Comparison of ENCODE assay signal across 8 cellular contexts in genomic region chr4:52804-53479, GRCh38. TPM values are rescaled to one million over a fixed set of nuclear protein-coding genes. Genes with fewer than 3 reads are reported as not detected.
DNase-seq lines count a peak whose midpoint lies in the region; ATAC-seq and TF ChIP-seq lines count a peak whose summit lies in the region.
"Not testable (repeated sequence)": the region's sequence is repeated elsewhere in the genome, so short reads cannot be mapped to it uniquely, and the experiment has no call there.

Gene ZNF595 (plus strand): TSS chr4:53321. CDS start chr4:53489, 168 bp downstream.

- not testable (repeated sequence) for TF ChIP-seq EP300 in Ishikawa (IDR thresholded peaks at IDR 0.05; ENCODE audit: borderline replicate concordance)

- H3K79me2 ChIP-seq in ACC112 (ENCODE audit: control insufficient read depth, insufficient read depth, low read length, unreplicated experiment), result not testable (repeated sequence)

- not testable (repeated sequence) for H3K4me3 Mint-ChIP-seq in activated CD4-positive, alpha-beta memory T cell treated with anti-CD3 and anti-CD28 coated beads, Interleukin-2, amount 10 ng/mL, durations not matched to agents 7 days and 5 days

- H3K27ac Mint-ChIP-seq in activated CD4-positive, alpha-beta memory T cell treated with anti-CD3 and anti-CD28 coated beads, Interleukin-2, amount 10 ng/mL, durations not matched to agents 7 days and 5 days, result not testable (repeated sequence)

- not testable (repeated sequence) for H3K4me1 Mint-ChIP-seq in activated CD4-positive, alpha-beta memory T cell treated with anti-CD3 and anti-CD28 coated beads, Interleukin-2, amount 10 ng/mL, durations not matched to agents 7 days and 5 days

- H3K4me3 ChIP-seq in ACC112 (ENCODE audit: low read depth, low read length) (peak within 1 kb of the TSS; percentile 63), cardiac fibroblast (replicated peaks in 1 of 2; ENCODE audit: low read depth in 2 of 2, low read length in 2 of 2) (peak within 1 kb of the TSS; percentile 6 to 36), skin epidermis (peak within 1 kb of the TSS in 4 of 7 experiments; percentile 32 to 45 (median 34))
- not testable (repeated sequence) for H3K4me3 ChIP-seq in mucosa of descending colon

- H3K9me3 Mint-ChIP-seq in activated CD4-positive, alpha-beta memory T cell treated with anti-CD3 and anti-CD28 coated beads, Interleukin-2, amount 10 ng/mL, durations not matched to agents 7 days and 5 days, result not testable (repeated sequence)

- not testable (repeated sequence) for H2AFZ ChIP-seq in ACC112 (ENCODE audit: low read length, unreplicated experiment)

- H3K4me1 ChIP-seq in ACC112 (ENCODE audit: control insufficient read depth, insufficient read depth, low read length, unreplicated experiment); mucosa of descending colon (ENCODE audit: low read depth): not testable (repeated sequence)

- intact Hi-C loops in Right ventricle myocardium inferior (cut with DNase I); mucosa of descending colon (cut with DNase I, micrococcal nuclease): not testable (repeated sequence)

- POLR2A ChIA-PET in activated CD4-positive, alpha-beta memory T cell treated with anti-CD3 and anti-CD28 coated beads, Interleukin-2, amount 10 ng/mL, durations not matched to agents 7 days and 5 days (lab: Charles Lee), result interaction anchor here (0.6 to 2.6 kb wide), 6 partner anchors 10 to 442 kb away, joined by 3 to 16 read pairs (median 4); partner anchors contain the start of gene ZNF718

- H3K9me3 ChIP-seq in mucosa of descending colon, result not testable (repeated sequence)

- ATAC-seq in GM21423 (IDR thresholded peaks at IDR 0.05; ENCODE audit: unreplicated experiment) (peak; percentile 67), Right ventricle myocardium inferior (peak; percentile 96), mucosa of descending colon (peak; percentile 95)

- H3K27me3 ChIP-seq in ACC112 (ENCODE audit: insufficient read depth, low read length), result not testable (repeated sequence)

- not testable (repeated sequence) for H3K36me3 Mint-ChIP-seq in activated CD4-positive, alpha-beta memory T cell treated with anti-CD3 and anti-CD28 coated beads, Interleukin-2, amount 10 ng/mL, durations not matched to agents 7 days and 5 days (ENCODE audit: low read depth)

- not testable (repeated sequence) for H3K27me3 Mint-ChIP-seq in activated CD4-positive, alpha-beta memory T cell treated with anti-CD3 and anti-CD28 coated beads, Interleukin-2, amount 10 ng/mL, durations not matched to agents 7 days and 5 days

- H3K27ac ChIP-seq in ACC112 (ENCODE audit: low read depth, low read length), result not testable (repeated sequence)
- H3K27ac ChIP-seq in skin epidermis, result peak within 1 kb of the TSS in 4 of 21 experiments; percentile 49 to 71 (median 56)

- not testable (repeated sequence) for TF ChIP-seq CTCF in cardiac fibroblast (IDR thresholded peaks at IDR 0.05; ENCODE audit: low read depth, low read length); mucosa of descending colon (IDR thresholded peaks at IDR 0.05)

- H3K36me3 ChIP-seq in ACC112 (ENCODE audit: insufficient read depth, low read length); mucosa of descending colon (ENCODE audit: low read depth): not testable (repeated sequence)

- peak; percentile 32 for DNase-seq in activated CD4-positive, alpha-beta memory T cell treated with anti-CD3 and anti-CD28 coated beads, Interleukin-2, amount 10 ng/mL, durations not matched to agents 7 days and 5 days
- not testable (repeated sequence) for DNase-seq in cardiac fibroblast (ENCODE audit: low read depth in 2 of 2)
- DNase-seq in Right ventricle myocardium inferior (ENCODE audit: missing footprints), result peak; percentile 52
- DNase-seq in mucosa of descending colon, result peak; percentile 57 to 72 (median 69)

- CTCF ChIA-PET in activated CD4-positive, alpha-beta memory T cell treated with anti-CD3 and anti-CD28 coated beads, Interleukin-2, amount 10 ng/mL, durations not matched to agents 7 days and 5 days (lab: Charles Lee), result interaction anchor here (1.5 kb wide), 1 partner anchor 72 kb away, joined by 3 read pairs; the partner anchor contains the start of gene ZNF718

- TF ChIP-seq RAD21 in Ishikawa (IDR thresholded peaks at IDR 0.05; ENCODE audit: low read depth), result not testable (repeated sequence)

TF ChIP-seq in Ishikawa, 13 proteins besides CTCF, POLR2A, EP300 and RAD21:
- peak; percentile 54; the same call in 1 of the 2 replicates for TF ChIP-seq YY1 (IDR thresholded peaks at IDR 0.05; ENCODE audit: low read depth)
- peak; percentile 40; the same call in 1 of the 2 replicates for TF ChIP-seq MAX (IDR thresholded peaks at IDR 0.05)
- peak; percentile 56; the same call in 1 of the 2 replicates for TF ChIP-seq TAF1 (IDR thresholded peaks at IDR 0.05; ENCODE audit: low read depth)
- 0 out of 2 replicates have a peak, but pooled peaks have one; percentile 19 for TF ChIP-seq NFIC (IDR thresholded peaks at IDR 0.05)

RNA-seq across cellular contexts. Expression of gene ZNF595, which starts in this region (rescaled TPM):
- total RNA-seq in activated CD4-positive, alpha-beta memory T cell treated with anti-CD3 and anti-CD28 coated beads, Interleukin-2, amount 10 ng/mL, durations not matched to agents 7 days and 5 days, result 1 to 10 TPM; 4.2 to 5.5 TPM
- 6.5 TPM for total RNA-seq in Right ventricle myocardium inferior
- 10 to 100 TPM in 2 of 3 donors, 1 to 10 TPM in 1; 10.0 to 24.3 (median 17.5) TPM for total RNA-seq in mucosa of descending colon
